13 cellular contexts compared by ENCODE assay signal in genomic region chrX:115058276-115058675, GRCh38. TPM values are rescaled to one million over a fixed set of nuclear protein-coding genes. Genes with fewer than 3 reads are reported as not detected.
DNase-seq lines count a peak whose midpoint lies in the region; ATAC-seq and TF ChIP-seq lines count a peak whose summit lies in the region.
"Had no signal": no experiment of that assay in that cellular context is flagged by ENCODE, and none has a peak within 500 bp of the region (broad histone marks: within the 10 kb centered on the region; RNA-seq: fewer than 3 reads in every experiment).

No MANE protein-coding gene starts in this region.

- TF ChIP-seq POLR2A in gastroesophageal sphincter (IDR thresholded peaks at IDR 0.05): no peak

- peaks cover 0 to 2% (median 0%) of the 10 kb centered on the region in 3 donors for H3K9me3 ChIP-seq in gastroesophageal sphincter

- TF ChIP-seq CTCF in gastroesophageal sphincter (IDR thresholded peaks at IDR 0.05): no peak

- WGBS in gastroesophageal sphincter (ENCODE audit: low coverage in 1 of 2), 2 donors: 0 to 40% methylated on average over 1 to 2 of the region's 3 CpGs

- H3K4me1 ChIP-seq in gastroesophageal sphincter: peaks cover 0 to 9% (median 0%) of the 10 kb centered on the region in 3 donors
- H3K4me1 ChIP-seq: neural progenitor cell had no signal

- peak overlapping the region in 3 of 4 donors; percentile 32 to 52 (median 48) for H3K27ac ChIP-seq in gastroesophageal sphincter
- H3K27ac ChIP-seq: neural progenitor cell had no signal

- TF ChIP-seq EP300 in gastroesophageal sphincter (IDR thresholded peaks at IDR 0.05): no peak

- intact Hi-C loops in sciatic nerve (cut with DNase I): no loop called here

- DNase-seq in ELR (ENCODE audit: low read depth) (peak; percentile 81), amniotic epithelial cell (ENCODE audit: low read depth) (peak; percentile 87), sciatic nerve (ENCODE audit: low spot score) (no peak), islet precursor cell (no peak), activated T-cell treated with anti-CD3 and anti-CD28 coated beads for 4 hours (no peak), middle frontal gyrus (ENCODE audit: extremely low spot score, low spot score) (no peak)
- DNase-seq: activated gamma-delta T cell treated with Interleukin-2 at 50 U/mL for 16 hours, MV-4-11, NCI-H446 treated with DMSO at 0.1 percent for 48 hours had no signal

- ATAC-seq in gastroesophageal sphincter: peak; percentile 80
- peak; percentile 95 for ATAC-seq in sciatic nerve
- no peak for ATAC-seq in GM19467 (IDR thresholded peaks at IDR 0.05; ENCODE audit: unreplicated experiment)
- ATAC-seq: activated CD4-positive, CD25-positive, alpha-beta regulatory T cell treated with anti-CD3 and anti-CD28 coated beads, Interleukin-2, amount 50 U/mL, for 24 hours had no signal

- H3K4me3 ChIP-seq in gastroesophageal sphincter: no peak overlapping the region
- H3K4me3 ChIP-seq: neural progenitor cell had no signal

- no peaks in the 10 kb centered on the region for H3K27me3 ChIP-seq in gastroesophageal sphincter
- H3K27me3 ChIP-seq: neural progenitor cell had no signal

- no peaks in the 10 kb centered on the region for H3K36me3 ChIP-seq in gastroesophageal sphincter
- H3K36me3 ChIP-seq: neural progenitor cell had no signal

RNA-seq across cellular contexts. Expression of gene IL13RA2, which starts 40.9 kb away (rescaled TPM):
- total RNA-seq in gastroesophageal sphincter: 1 to 10 TPM in 1 of 4 donors, under 1 TPM in 1, not detected in 2; 0.22 to 1.3 TPM
- total RNA-seq in sciatic nerve: 1.5 TPM

Comparison
In these comparisons a context has a peak if more than half of its experiments do, and no peak if none do; other contexts are left out.
1. DNase-seq: peak in ELR (single experiment) and amniotic epithelial cell (single experiment); none in sciatic nerve (single experiment), islet precursor cell (single experiment), activated T-cell treated with anti-CD3 and anti-CD28 coated beads for 4 hours (single experiment) and middle frontal gyrus (single experiment).